Comparison of ENCODE assay signal across 16 cellular contexts in genomic region chrX:134547047-134547679, GRCh38.
A peak's percentile ranks its signal among the peaks of the same experiment; 100 is the strongest.
DNase-seq lines count a peak whose midpoint lies in the region; TF ChIP-seq lines count a peak whose summit lies in the region.
"Had no signal": no experiment of that assay in that cellular context is flagged by ENCODE, and none has a peak within 500 bp of the region (broad histone marks: within the 10 kb centered on the region; RNA-seq: fewer than 3 reads in every experiment).

No MANE protein-coding gene starts in this region.

- TF ChIP-seq CTCF in fibroblast of mammary gland (conservative IDR thresholded peaks at IDR 0.05; ENCODE audit: control insufficient read depth, insufficient read depth, low read depth, low read length) (no peak), osteocyte (IDR thresholded peaks at IDR 0.05) (no peak)

- H3K27me3 ChIP-seq in SJCRH30 = no peaks in the 10 kb centered on the region

- H3K4me3 ChIP-seq in SJCRH30 (peak overlapping the region; percentile 84), fibroblast of mammary gland (ENCODE audit: control insufficient read depth, low read depth, low read length) (peak overlapping the region; percentile 65)

- H3K4me1 ChIP-seq in ES-I3 (ENCODE audit: insufficient read depth, low read length) (peaks cover 34% of the 10 kb centered on the region), SJCRH30 (peaks cover 24% of the 10 kb centered on the region)

- H3K4me3 Mint-ChIP-seq in osteocyte (ENCODE audit: unreplicated experiment) = peak overlapping the region; percentile 97

- H3K9me3 ChIP-seq in ES-I3 (ENCODE audit: control insufficient read depth, insufficient read depth, low read length) (no peaks in the 10 kb centered on the region), SJCRH30 (replicated peaks) (no peaks in the 10 kb centered on the region)

- H3K27ac Mint-ChIP-seq in osteocyte (ENCODE audit: unreplicated experiment) = peak overlapping the region; percentile 27
- H3K27ac Mint-ChIP-seq: CD4-positive, alpha-beta memory T cell had no signal

- H3K9me3 Mint-ChIP-seq in osteocyte (ENCODE audit: unreplicated experiment) = no peaks in the 10 kb centered on the region

- DNase-seq in SJCRH30 (no peak), fibroblast of mammary gland (ENCODE audit: low read depth) (peak; percentile 49), osteocyte (ENCODE audit: extremely low spot score, unreplicated experiment) (no peak), NCI-H2227 treated with DMSO at 0.1 percent for 48 hours (lab: John Stamatoyannopoulos, UW) (no peak), KG1 (lab: John Stamatoyannopoulos, UW) (no peak)
- no peak for DNase-seq in activated CD8-positive, alpha-beta memory T cell treated with anti-CD3 and anti-CD28 coated beads for 24 hours
- DNase-seq in activated CD4-positive, alpha-beta T cell treated with anti-CD3 and anti-CD28 coated beads for 1 hour = no peak
- DNase-seq: CD4-positive, alpha-beta memory T cell; left cardiac atrium; NCI-H1417; NCI-H526 treated with DMSO at 0.1 percent for 48 hours; nucleus accumbens; SIG-M5; stimulated activated CD4-positive, alpha-beta T cell treated with anti-CD3 and anti-CD28 coated beads, Interleukin-2, amount 100 ng/mL, for 24 hours; stimulated activated naive CD4-positive, alpha-beta T cell had no signal

- H3K4me1 Mint-ChIP-seq in osteocyte (ENCODE audit: unreplicated experiment) = peaks cover 39% of the 10 kb centered on the region

- peak overlapping the region; percentile 95; the same call in 1 of the 2 replicates for H3K9ac ChIP-seq in ES-I3 (ENCODE audit: low read depth, low read length)

- peaks cover 2% of the 10 kb centered on the region for H3K36me3 Mint-ChIP-seq in osteocyte (ENCODE audit: unreplicated experiment)

- no peak overlapping the region; the same call in 1 of the 2 replicates for H3K27ac ChIP-seq in SJCRH30

- H3K36me3 ChIP-seq in ES-I3 (ENCODE audit: insufficient read depth, low read length) (no peaks in the 10 kb centered on the region), SJCRH30 (peaks cover 32% of the 10 kb centered on the region)

- no peaks in the 10 kb centered on the region for H3K27me3 Mint-ChIP-seq in osteocyte (ENCODE audit: unreplicated experiment)
